8 cellular contexts compared by ENCODE assay signal in the genomic region with DNA sequence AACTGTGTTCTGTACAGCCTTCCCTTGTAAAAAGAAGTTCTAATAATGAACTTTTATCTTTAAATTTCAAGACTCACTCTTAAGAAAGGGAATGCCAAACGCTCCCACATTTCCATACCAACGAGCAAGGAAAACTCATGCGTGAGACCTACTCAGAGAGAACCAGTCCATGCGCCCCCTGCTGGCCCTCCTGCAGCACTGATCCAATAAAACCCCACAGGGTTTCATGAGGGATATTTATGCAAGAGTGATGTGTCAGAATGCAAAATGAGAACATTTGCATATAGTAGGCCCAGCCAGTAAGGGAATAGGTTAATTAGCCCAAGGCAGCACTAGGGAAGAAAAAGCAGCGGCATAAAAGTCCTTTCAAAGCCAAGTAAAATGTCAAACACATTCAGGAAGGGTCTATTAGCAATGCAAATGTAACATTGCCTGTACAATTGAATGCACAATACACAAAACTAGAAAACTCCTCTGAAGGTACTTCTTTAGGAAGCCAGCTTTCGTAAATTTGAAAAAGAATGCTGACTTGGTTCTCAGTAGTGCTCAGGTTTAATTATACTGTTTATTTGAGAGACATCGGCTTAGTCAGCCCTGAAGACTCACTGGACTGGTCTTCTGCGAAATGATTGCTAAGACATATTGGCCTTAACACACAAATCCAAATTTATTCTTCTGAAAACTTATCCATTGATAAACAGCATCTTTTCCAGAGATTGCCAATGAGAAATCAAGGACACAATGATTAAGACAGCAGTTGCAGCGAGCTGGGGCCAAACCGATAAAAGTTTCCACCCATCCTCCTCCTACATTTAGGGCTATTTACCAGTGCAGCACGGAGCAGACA.
DNase-seq lines count a peak whose midpoint lies in the region; ATAC-seq lines count a peak whose summit lies in the region.

No MANE protein-coding gene starts in this region.

- WGBS in mesodermal cell (ENCODE audit: insufficient coverage in 2 of 2), 2 experiments = 0 to 9% methylated on average over 1 to 4 of the region's 11 CpGs

- no peak overlapping the region for H3K4me3 ChIP-seq in effector memory CD4-positive, alpha-beta T cell (ENCODE audit: insufficient read depth, low read depth, low read length, poor library complexity, severe bottlenecking)
- H3K4me3 ChIP-seq in mesodermal cell (ENCODE audit: extremely low read depth, insufficient read depth, low read length, poor library complexity, severe bottlenecking) = no peak overlapping the region

- H3K27ac ChIP-seq in effector memory CD4-positive, alpha-beta T cell (ENCODE audit: insufficient read depth, low read length, poor library complexity, severe bottlenecking) = peak overlapping the region; percentile 55
- H3K27ac ChIP-seq in mesodermal cell (ENCODE audit: low read depth, low read length, severe bottlenecking) = peak overlapping the region; percentile 67

- no peaks in the 10 kb centered on the region for H3K9me3 ChIP-seq in effector memory CD4-positive, alpha-beta T cell (ENCODE audit: control insufficient read depth, low read length)
- no peaks in the 10 kb centered on the region for H3K9me3 ChIP-seq in mesodermal cell (ENCODE audit: control insufficient read depth, low read length)

- no peaks in the 10 kb centered on the region for H3K27me3 ChIP-seq in effector memory CD4-positive, alpha-beta T cell (replicated peaks; ENCODE audit: control insufficient read depth, insufficient read depth, low read length, poor library complexity, severe bottlenecking)

- peaks cover 10% of the 10 kb centered on the region for H3K4me1 ChIP-seq in effector memory CD4-positive, alpha-beta T cell (ENCODE audit: control insufficient read depth, insufficient read depth, low read length, poor library complexity, severe bottlenecking)
- H3K4me1 ChIP-seq in mesodermal cell (ENCODE audit: control insufficient read depth, insufficient read depth, low read length, poor library complexity, severe bottlenecking) = peaks cover 21% of the 10 kb centered on the region

- peaks cover 13% of the 10 kb centered on the region for H3K36me3 ChIP-seq in effector memory CD4-positive, alpha-beta T cell (ENCODE audit: control insufficient read depth, insufficient read depth, low read length)
- peaks cover 12% of the 10 kb centered on the region for H3K36me3 ChIP-seq in mesodermal cell (ENCODE audit: control insufficient read depth, insufficient read depth, low read length)

- DNase-seq in activated gamma-delta T cell treated with Interleukin-2 at 50 U/mL for 16 hours (peak; percentile 62), activated gamma-delta T cell (lab: John Stamatoyannopoulos, UW) (no peak), NCI-H69 (lab: John Stamatoyannopoulos, UW) (peak; percentile 82)
- peak; percentile 69 to 72 for DNase-seq in activated CD4-positive, alpha-beta T cell treated with anti-CD3 and anti-CD28 coated beads, Interleukin-2, amount 50 U/mL, for 48 hours
- peak; percentile 25 to 48 (median 36) for DNase-seq in effector memory CD4-positive, alpha-beta T cell
- DNase-seq in stimulated activated CD8-positive, alpha-beta memory T cell treated with anti-CD3 and anti-CD28 coated beads, Interleukin-4, amount 100 ng/mL, for 1 hour (ENCODE audit: low read depth in 2 of 2, low spot score in 1 of 2) = peak; percentile 32 to 39

- ATAC-seq in HG03108 (IDR thresholded peaks at IDR 0.05; ENCODE audit: unreplicated experiment) = peak; percentile 2
